8 cellular contexts compared by ENCODE assay signal in the genomic region with DNA sequence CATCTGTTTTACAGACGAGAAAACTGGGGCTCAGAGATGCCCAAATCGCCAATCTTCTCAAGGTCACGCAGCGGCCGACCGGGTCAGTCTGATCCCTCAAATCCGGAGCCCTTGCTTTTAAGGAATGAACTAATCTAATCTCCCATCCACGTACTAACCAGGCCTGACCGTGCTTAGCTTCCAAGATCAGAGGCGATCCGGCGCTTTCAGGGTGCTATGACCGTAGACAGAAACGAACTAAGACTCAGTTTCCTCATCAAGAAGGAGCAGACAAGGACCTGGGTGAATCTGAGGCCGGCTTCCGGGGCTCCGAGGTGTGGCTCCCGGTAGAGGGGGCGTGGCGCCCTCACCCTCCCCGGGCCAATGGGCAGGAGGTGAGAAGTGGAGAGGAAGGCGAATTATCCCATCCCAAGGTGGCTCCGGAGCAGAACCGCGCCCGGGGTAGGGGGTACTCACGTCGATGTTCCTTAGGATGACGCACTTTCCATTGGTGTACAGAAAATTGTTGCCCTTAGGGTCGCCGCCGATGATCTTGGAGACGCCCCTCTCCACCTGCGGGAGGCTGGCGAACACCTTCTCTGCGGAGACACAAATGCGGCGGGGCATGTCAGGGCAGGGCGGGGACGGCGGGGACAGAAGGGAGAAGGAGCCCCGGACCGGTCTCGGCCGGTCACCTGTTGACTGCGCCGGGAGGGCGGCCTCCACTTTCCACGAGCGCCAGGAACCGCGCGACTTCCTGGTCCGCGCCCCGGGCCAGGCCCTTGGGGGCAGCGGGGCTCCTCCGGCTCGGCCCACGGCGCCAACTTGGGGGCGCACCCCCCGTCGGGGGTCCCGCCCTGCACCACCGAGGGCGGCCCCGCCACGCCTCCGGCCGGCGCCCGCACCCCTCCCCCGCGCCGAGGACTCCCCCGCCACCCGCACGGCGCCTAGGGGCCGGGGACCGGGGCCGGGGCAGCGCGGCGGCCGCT. TPM values are rescaled to one million over a fixed set of nuclear protein-coding genes. Genes with fewer than 3 reads are reported as not detected.
DNase-seq lines count a peak whose midpoint lies in the region; ATAC-seq lines count a peak whose summit lies in the region.

No MANE protein-coding gene starts in this region.

- DNase-seq in AG08395 (ENCODE audit: low spot score) (peak; percentile 39), OCI-M1 (lab: John Stamatoyannopoulos, UW) (peak; percentile 58), activated gamma-delta T cell (lab: John Stamatoyannopoulos, UW) (peak; percentile 50), glomerular visceral epithelial cell (ENCODE audit: extremely low spot score) (peak; percentile 73), posterior vena cava (ENCODE audit: low spot score) (peak; percentile 89), dedifferentiated amniotic fluid mesenchymal stem cell (ENCODE audit: extremely low spot score) (no peak)

- intact Hi-C loops in posterior vena cava (cut with DNase I), result no loop called here

- peak; percentile 49 for ATAC-seq in GM18870 (IDR thresholded peaks at IDR 0.05; ENCODE audit: unreplicated experiment)
- peak; percentile 44 for ATAC-seq in HG03066 (IDR thresholded peaks at IDR 0.05; ENCODE audit: low read depth, unreplicated experiment)

RNA-seq across cellular contexts. Expression of a gene that starts 0.7 kb away (rescaled TPM):
- total RNA-seq in posterior vena cava, result 100 to 1,000 TPM; 575 to 698 TPM
